2 cellular contexts compared by ENCODE assay signal in genomic region chr1:209822706-209823105, GRCh38.
TF ChIP-seq lines count a peak whose summit lies in the region.

No MANE protein-coding gene starts in this region.

TF ChIP-seq in GM23338, 12 proteins besides CTCF, POLR2A, EP300 and RAD21:
- TF ChIP-seq EZH2phosphoT487 (IDR thresholded peaks at IDR 0.05; ENCODE audit: unreplicated experiment) = no peak
- TF ChIP-seq EZH2 (IDR thresholded peaks at IDR 0.05; ENCODE audit: low read depth, unreplicated experiment) = no peak
- no peak for TF ChIP-seq REST (IDR thresholded peaks at IDR 0.05; ENCODE audit: unreplicated experiment)
- TF ChIP-seq POLR2AphosphoS5 (IDR thresholded peaks at IDR 0.05; ENCODE audit: low read depth) = no peak
- TF ChIP-seq JUNB (IDR thresholded peaks at IDR 0.05; ENCODE audit: unreplicated experiment) = no peak
- TF ChIP-seq ZNF331 (CRISPR knock-in tag; IDR thresholded peaks at IDR 0.05; ENCODE audit: low read depth) = no peak
- no peak for TF ChIP-seq ZNF114 (CRISPR knock-in tag; IDR thresholded peaks at IDR 0.05)
- TF ChIP-seq, protein P1, sequence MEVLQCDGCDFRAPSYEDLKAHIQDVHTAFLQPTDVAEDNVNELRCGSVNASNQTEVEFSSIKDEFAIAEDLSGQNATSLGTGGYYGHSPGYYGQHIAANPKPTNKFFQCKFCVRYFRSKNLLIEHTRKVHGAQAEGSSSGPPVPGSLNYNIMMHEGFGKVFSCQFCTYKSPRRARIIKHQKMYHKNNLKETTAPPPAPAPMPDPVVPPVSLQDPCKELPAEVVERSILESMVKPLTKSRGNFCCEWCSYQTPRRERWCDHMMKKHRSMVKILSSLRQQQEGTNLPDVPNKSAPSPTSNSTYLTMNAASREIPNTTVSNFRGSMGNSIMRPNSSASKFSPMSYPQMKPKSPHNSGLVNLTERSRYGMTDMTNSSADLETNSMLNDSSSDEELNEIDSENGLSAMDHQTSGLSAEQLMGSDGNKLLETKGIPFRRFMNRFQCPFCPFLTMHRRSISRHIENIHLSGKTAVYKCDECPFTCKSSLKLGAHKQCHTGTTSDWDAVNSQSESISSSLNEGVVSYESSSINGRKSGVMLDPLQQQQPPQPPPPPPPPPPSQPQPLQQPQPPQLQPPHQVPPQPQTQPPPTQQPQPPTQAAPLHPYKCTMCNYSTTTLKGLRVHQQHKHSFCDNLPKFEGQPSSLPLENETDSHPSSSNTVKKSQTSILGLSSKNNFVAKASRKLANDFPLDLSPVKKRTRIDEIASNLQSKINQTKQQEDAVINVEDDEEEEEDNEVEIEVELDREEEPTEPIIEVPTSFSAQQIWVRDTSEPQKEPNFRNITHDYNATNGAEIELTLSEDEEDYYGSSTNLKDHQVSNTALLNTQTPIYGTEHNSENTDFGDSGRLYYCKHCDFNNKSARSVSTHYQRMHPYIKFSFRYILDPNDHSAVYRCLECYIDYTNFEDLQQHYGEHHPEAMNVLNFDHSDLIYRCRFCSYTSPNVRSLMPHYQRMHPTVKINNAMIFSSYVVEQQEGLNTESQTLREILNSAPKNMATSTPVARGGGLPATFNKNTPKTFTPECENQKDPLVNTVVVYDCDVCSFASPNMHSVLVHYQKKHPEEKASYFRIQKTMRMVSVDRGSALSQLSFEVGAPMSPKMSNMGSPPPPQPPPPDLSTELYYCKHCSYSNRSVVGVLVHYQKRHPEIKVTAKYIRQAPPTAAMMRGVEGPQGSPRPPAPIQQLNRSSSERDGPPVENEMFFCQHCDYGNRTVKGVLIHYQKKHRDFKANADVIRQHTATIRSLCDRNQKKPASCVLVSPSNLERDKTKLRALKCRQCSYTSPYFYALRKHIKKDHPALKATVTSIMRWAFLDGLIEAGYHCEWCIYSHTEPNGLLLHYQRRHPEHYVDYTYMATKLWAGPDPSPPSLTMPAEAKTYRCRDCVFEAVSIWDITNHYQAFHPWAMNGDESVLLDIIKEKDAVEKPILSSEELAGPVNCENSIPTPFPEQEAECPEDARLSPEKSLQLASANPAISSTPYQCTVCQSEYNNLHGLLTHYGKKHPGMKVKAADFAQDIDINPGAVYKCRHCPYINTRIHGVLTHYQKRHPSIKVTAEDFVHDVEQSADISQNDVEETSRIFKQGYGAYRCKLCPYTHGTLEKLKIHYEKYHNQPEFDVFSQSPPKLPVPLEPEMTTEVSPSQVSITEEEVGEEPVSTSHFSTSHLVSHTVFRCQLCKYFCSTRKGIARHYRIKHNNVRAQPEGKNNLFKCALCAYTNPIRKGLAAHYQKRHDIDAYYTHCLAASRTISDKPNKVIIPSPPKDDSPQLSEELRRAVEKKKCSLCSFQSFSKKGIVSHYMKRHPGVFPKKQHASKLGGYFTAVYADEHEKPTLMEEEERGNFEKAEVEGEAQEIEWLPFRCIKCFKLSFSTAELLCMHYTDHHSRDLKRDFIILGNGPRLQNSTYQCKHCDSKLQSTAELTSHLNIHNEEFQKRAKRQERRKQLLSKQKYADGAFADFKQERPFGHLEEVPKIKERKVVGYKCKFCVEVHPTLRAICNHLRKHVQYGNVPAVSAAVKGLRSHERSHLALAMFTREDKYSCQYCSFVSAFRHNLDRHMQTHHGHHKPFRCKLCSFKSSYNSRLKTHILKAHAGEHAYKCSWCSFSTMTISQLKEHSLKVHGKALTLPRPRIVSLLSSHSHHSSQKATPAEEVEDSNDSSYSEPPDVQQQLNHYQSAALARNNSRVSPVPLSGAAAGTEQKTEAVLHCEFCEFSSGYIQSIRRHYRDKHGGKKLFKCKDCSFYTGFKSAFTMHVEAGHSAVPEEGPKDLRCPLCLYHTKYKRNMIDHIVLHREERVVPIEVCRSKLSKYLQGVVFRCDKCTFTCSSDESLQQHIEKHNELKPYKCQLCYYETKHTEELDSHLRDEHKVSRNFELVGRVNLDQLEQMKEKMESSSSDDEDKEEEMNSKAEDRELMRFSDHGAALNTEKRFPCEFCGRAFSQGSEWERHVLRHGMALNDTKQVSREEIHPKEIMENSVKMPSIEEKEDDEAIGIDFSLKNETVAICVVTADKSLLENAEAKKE (CRISPR knock-in tag; IDR thresholded peaks at IDR 0.05) = no peak
- no peak for TF ChIP-seq ETS1 (IDR thresholded peaks at IDR 0.05)
- no peak for TF ChIP-seq CREB1 (CRISPR knock-in tag; IDR thresholded peaks at IDR 0.05; ENCODE audit: low read depth)
- TF ChIP-seq NANOG (IDR thresholded peaks at IDR 0.05; ENCODE audit: borderline replicate concordance) = no peak
- TF ChIP-seq STAT1 (IDR thresholded peaks at IDR 0.05; ENCODE audit: unreplicated experiment) = no peak
TF ChIP-seq in GM23338: peak in this region for 0.

TF ChIP-seq in endothelial cell of umbilical vein, 7 proteins besides CTCF, POLR2A, EP300 and RAD21:
- TF ChIP-seq EZH2 (IDR thresholded peaks at IDR 0.05; ENCODE audit: borderline replicate concordance, low read depth, low read length, severe bottlenecking) (no peak), GATA2 (IDR thresholded peaks at IDR 0.05; ENCODE audit: insufficient read depth, insufficient read length, low read depth, low read length) (no peak)
